21 cellular contexts compared by ENCODE assay signal in genomic region chr10:100886946-100887345, GRCh38. TPM values are rescaled to one million over a fixed set of nuclear protein-coding genes. Genes with fewer than 3 reads are reported as not detected.
A peak's percentile ranks its signal among the peaks of the same experiment; 100 is the strongest.
DNase-seq lines count a peak whose midpoint lies in the region; ATAC-seq, FAIRE-seq and TF ChIP-seq lines count a peak whose summit lies in the region.
"Had no signal": no experiment of that assay in that cellular context is flagged by ENCODE, and none has a peak within 500 bp of the region (broad histone marks: within the 10 kb centered on the region; RNA-seq: fewer than 3 reads in every experiment).

No MANE protein-coding gene starts in this region.

- peak overlapping the region in 2 of 3 experiments; percentile 20 to 52 for H3K4me3 Mint-ChIP-seq in nephron

- H3K27me3 ChIP-seq in heart right ventricle, result peaks cover 0 to 52% (median 30%) of the 10 kb centered on the region in 7 donors
- H3K27me3 ChIP-seq: right lobe of liver had no signal

- peak overlapping the region; percentile 91 to 97 (median 94) for H3K27ac Mint-ChIP-seq in nephron

- no peaks in the 10 kb centered on the region for H3K36me3 Mint-ChIP-seq in nephron (ENCODE audit: low read depth)

- peak; percentile 21 for DNase-seq in activated effector memory CD4-positive, alpha-beta T cell treated with anti-CD3 and anti-CD28 coated beads, Interleukin-2, amount 50 U/mL, for 16 hours
- DNase-seq in activated effector memory CD4-positive, alpha-beta T cell treated with Interleukin-2 at 50 U/mL for 16 hours, result no peak
- DNase-seq in heart right ventricle, result peak; percentile 36 to 52
- no peak for DNase-seq in NCI-H1436 treated with DMSO at 0.1 percent for 48 hours (lab: John Stamatoyannopoulos, UW)
- no peak for DNase-seq in D721Med (ENCODE audit: insufficient read length, low spot score)
- no peak for DNase-seq in NCI-H1436 (lab: John Stamatoyannopoulos, UW)
- DNase-seq: 8988T; activated CD8-positive, alpha-beta memory T cell treated with anti-CD3 and anti-CD28 coated beads for 24 hours; DMS 273 treated with DMSO at 0.1 percent for 48 hours; KG1; NCI-H1092; NCI-H2107; stimulated activated CD4-positive, alpha-beta T cell treated with anti-CD3 and anti-CD28 coated beads, Interleukin-4, amount 100 ng/mL, for 1 hour; T-helper 9 cell had no signal

- no peaks in the 10 kb centered on the region for H3K9me3 ChIP-seq in heart right ventricle
- H3K9me3 ChIP-seq: esophagus muscularis mucosa, right lobe of liver had no signal

- peak; percentile 57 to 76 (median 68) for ATAC-seq in heart right ventricle
- ATAC-seq in HG02885 (IDR thresholded peaks at IDR 0.05; ENCODE audit: poor library complexity, unreplicated experiment), result no peak
- ATAC-seq: right lobe of liver had no signal

- intact Hi-C loops in heart right ventricle (cut with DNase I), result loop anchor here in 2 of 10 donors (5.0 to 10.0 kb wide), 2 partner anchors 322 to 325 kb away; no protein-coding TSS in a partner anchor

- no peak overlapping the region for H3K4me3 ChIP-seq in heart right ventricle
- H3K4me3 ChIP-seq: esophagus muscularis mucosa, right lobe of liver, SK-N-MC had no signal

- no peak for TF ChIP-seq CTCF in heart right ventricle (IDR thresholded peaks at IDR 0.05)
- no peak for TF ChIP-seq CTCF in nephron (IDR thresholded peaks at IDR 0.05; ENCODE audit: unreplicated experiment in 3 of 3)
- TF ChIP-seq CTCF in D721Med (IDR thresholded peaks at IDR 0.05; ENCODE audit: insufficient read depth, missing control alignments), result no peak

- no peaks in the 10 kb centered on the region for H3K27me3 Mint-ChIP-seq in nephron (ENCODE audit: low read depth)

- H3K36me3 ChIP-seq in heart right ventricle, result no peaks in the 10 kb centered on the region
- H3K36me3 ChIP-seq: esophagus muscularis mucosa, right lobe of liver had no signal

- no peaks in the 10 kb centered on the region for H3K9me3 Mint-ChIP-seq in nephron

- peaks cover 0 to 19% (median 9%) of the 10 kb centered on the region in 9 donors for H3K4me1 ChIP-seq in heart right ventricle
- H3K4me1 ChIP-seq: right lobe of liver had no signal

- peaks cover 85% of the 10 kb centered on the region for H3K4me1 Mint-ChIP-seq in nephron

- WGBS in heart right ventricle, 2 donors, result 49 to 57% methylated on average over 6 of the region's 6 CpGs

- FAIRE-seq in D721Med (lab: Jason Lieb, UNC), result no peak
- FAIRE-seq: GM12891, keratinocyte had no signal

- H3K27ac ChIP-seq in heart right ventricle, result peak overlapping the region in 5 of 10 donors; percentile 9 to 67 (median 58)
- H3K27ac ChIP-seq: esophagus muscularis mucosa, right lobe of liver, SK-N-MC had no signal

RNA-seq across cellular contexts. Expression of gene SLF2, which starts 25.8 kb away (rescaled TPM):
- total RNA-seq in heart right ventricle, result 10 to 100 TPM; 15.8 to 23.6 (median 18.7) TPM
- 10 to 100 TPM in 1 of 2 donors, 1 to 10 TPM in 1; 4.8 to 17.3 TPM for polyA plus RNA-seq in heart right ventricle

Comparison
In these comparisons a context has a peak if more than half of its experiments do, and no peak if none do; other contexts are left out.
1. DNase-seq: peak in activated effector memory CD4-positive, alpha-beta T cell treated with anti-CD3 and anti-CD28 coated beads, Interleukin-2, amount 50 U/mL, for 16 hours (single experiment) and heart right ventricle (2 of 2); none in activated effector memory CD4-positive, alpha-beta T cell treated with Interleukin-2 at 50 U/mL for 16 hours (single experiment), NCI-H1436 treated with DMSO at 0.1 percent for 48 hours (single experiment), D721Med (single experiment) and NCI-H1436 (single experiment).